In the genomic region with DNA sequence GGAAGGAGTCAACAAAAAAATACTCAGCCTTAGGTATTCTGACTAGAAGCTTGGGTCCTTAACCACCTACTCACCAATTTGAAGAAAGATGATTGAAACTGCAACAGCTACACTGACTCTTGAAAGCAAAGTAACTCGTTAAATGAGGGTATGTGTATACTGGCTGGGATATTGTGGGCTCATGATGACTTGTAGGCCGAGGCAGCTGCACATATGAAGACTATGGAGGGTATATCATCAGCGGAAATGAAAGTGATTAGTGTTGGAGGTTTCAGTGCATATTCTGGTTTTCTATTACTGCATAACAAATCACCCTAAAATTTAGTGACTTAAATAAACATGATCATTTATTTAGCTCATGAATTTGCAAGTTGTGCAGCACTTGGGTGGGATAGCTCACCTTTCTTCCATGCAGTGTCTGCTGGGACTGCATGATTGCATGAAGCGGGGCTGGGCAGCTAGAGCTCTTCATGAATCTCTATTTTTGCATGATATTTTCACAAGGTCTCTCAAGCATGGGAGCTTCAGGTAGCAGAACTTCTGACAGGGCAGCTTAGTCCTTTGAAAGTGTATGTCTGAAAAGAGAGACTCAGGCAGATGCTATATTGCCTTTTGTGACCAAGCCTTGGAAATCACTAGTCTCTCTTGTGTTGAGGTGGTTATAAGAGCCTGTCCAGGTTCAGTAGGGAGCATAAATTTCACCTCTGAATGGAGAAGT, we compare ENCODE assay signal across 10 cellular contexts.
DNase-seq lines count a peak whose midpoint lies in the region; ATAC-seq and TF ChIP-seq lines count a peak whose summit lies in the region.
"Had no signal": no experiment of that assay in that cellular context is flagged by ENCODE, and none has a peak within 500 bp of the region (broad histone marks: within the 10 kb centered on the region; RNA-seq: fewer than 3 reads in every experiment).

No MANE protein-coding gene starts in this region.

- peaks cover 30% of the 10 kb centered on the region for H3K4me1 ChIP-seq in foreskin keratinocyte

- DNase-seq in foreskin keratinocyte (no peak), dedifferentiated amniotic fluid mesenchymal stem cell (ENCODE audit: extremely low spot score) (no peak), dermis blood vessel endothelial cell (no peak), inferior parietal cortex (ENCODE audit: extremely low spot score) (no peak)
- DNase-seq in stimulated activated naive CD4-positive, alpha-beta T cell (lab: John Stamatoyannopoulos, UW): no peak
- DNase-seq: activated T-cell treated with anti-CD3 and anti-CD28 coated beads, Interleukin-2, amount 50 U/mL, for 1 hour had no signal

- ATAC-seq in GM18868 (IDR thresholded peaks at IDR 0.05; ENCODE audit: unreplicated experiment) (peak; percentile 99), GM21529 (IDR thresholded peaks at IDR 0.05; ENCODE audit: unreplicated experiment) (peak; percentile 97), HG03378 (IDR thresholded peaks at IDR 0.05; ENCODE audit: unreplicated experiment) (peak; percentile 99), foreskin keratinocyte (no peak)

- peak overlapping the region; percentile 96 for H3K27ac ChIP-seq in foreskin keratinocyte

- no peaks in the 10 kb centered on the region for H3K27me3 ChIP-seq in foreskin keratinocyte
- H3K27me3 ChIP-seq: esophagus muscularis mucosa had no signal

- TF ChIP-seq CTCF in foreskin keratinocyte (conservative IDR thresholded peaks at IDR 0.05): no peak
